9 cellular contexts compared by ENCODE assay signal in genomic region chr3:33063651-33064051, GRCh38. TPM values are rescaled to one million over a fixed set of nuclear protein-coding genes. Genes with fewer than 3 reads are reported as not detected.
DNase-seq lines count a peak whose midpoint lies in the region; ATAC-seq, FAIRE-seq and TF ChIP-seq lines count a peak whose summit lies in the region.
"Had no signal": no experiment of that assay in that cellular context is flagged by ENCODE, and none has a peak within 500 bp of the region (broad histone marks: within the 10 kb centered on the region; RNA-seq: fewer than 3 reads in every experiment).

No MANE protein-coding gene starts in this region.

- no peak for FAIRE-seq in astrocyte (lab: Jason Lieb, UNC)
- no peak for FAIRE-seq in pancreas (lab: Jason Lieb, UNC)
- FAIRE-seq: islet of Langerhans had no signal

- H3K4me1 ChIP-seq in astrocyte (ENCODE audit: insufficient read depth, low read length) (peaks cover 4% of the 10 kb centered on the region), trophoblast cell (ENCODE audit: control insufficient read depth in 1 of 2, insufficient read depth in 2 of 2, low read length in 2 of 2) (peaks cover 2 to 3% of the 10 kb centered on the region in 2 experiments), pancreas (no peaks in the 10 kb centered on the region)

- no peak overlapping the region for H4K8ac ChIP-seq in trophoblast cell (ENCODE audit: low read depth, low read length)

- H3K79me1 ChIP-seq in trophoblast cell (ENCODE audit: low read length) = no peaks in the 10 kb centered on the region

- H3K14ac ChIP-seq in trophoblast cell (ENCODE audit: low read length) = no peak overlapping the region

- no peak overlapping the region for H3K4ac ChIP-seq in trophoblast cell (ENCODE audit: low read depth, low read length)

- ATAC-seq in GM21381 (IDR thresholded peaks at IDR 0.05; ENCODE audit: unreplicated experiment) (peak; percentile 57), T-helper 17 cell (peak; percentile 48), pancreas (no peak), GM19467 (IDR thresholded peaks at IDR 0.05; ENCODE audit: unreplicated experiment) (no peak)

- H2BK5ac ChIP-seq in trophoblast cell (ENCODE audit: low read depth, low read length, poor library complexity) = no peak overlapping the region

- H4K91ac ChIP-seq in trophoblast cell (ENCODE audit: low read depth, low read length) = no peak overlapping the region

- H3K27me3 Mint-ChIP-seq in T-helper 17 cell (no peaks in the 10 kb centered on the region), astrocyte (ENCODE audit: low read depth, unreplicated experiment) (no peaks in the 10 kb centered on the region)

- H3K9me3 ChIP-seq in T-helper 17 cell (ENCODE audit: control insufficient read depth, low read length, poor library complexity, severe bottlenecking) = no peaks in the 10 kb centered on the region
- no peaks in the 10 kb centered on the region for H3K9me3 ChIP-seq in astrocyte (ENCODE audit: insufficient read depth, low read depth, low read length)
- no peaks in the 10 kb centered on the region for H3K9me3 ChIP-seq in trophoblast cell (ENCODE audit: insufficient read depth, low read depth, low read length)
- no peaks in the 10 kb centered on the region for H3K9me3 ChIP-seq in pancreas

- H2AK5ac ChIP-seq in trophoblast cell (ENCODE audit: low read length) = no peak overlapping the region

- H3K27ac ChIP-seq in astrocyte (ENCODE audit: low read depth, low read length) (no peak overlapping the region), trophoblast cell (ENCODE audit: low read depth, low read length) (no peak overlapping the region), pancreas (no peak overlapping the region)

- H3K4me1 Mint-ChIP-seq in T-helper 17 cell (peaks cover 61% of the 10 kb centered on the region), astrocyte (ENCODE audit: low read depth, unreplicated experiment) (peaks cover 17% of the 10 kb centered on the region)

- no peak overlapping the region for H2BK120ac ChIP-seq in trophoblast cell (ENCODE audit: insufficient read depth, low read length, poor library complexity)

- H3K23ac ChIP-seq in trophoblast cell (ENCODE audit: low read length) = no peak overlapping the region

- H3K27me3 ChIP-seq in astrocyte (ENCODE audit: insufficient read depth, low read length) (no peaks in the 10 kb centered on the region), trophoblast cell (ENCODE audit: insufficient read depth, low read length) (no peaks in the 10 kb centered on the region), pancreas (no peaks in the 10 kb centered on the region)

- H3K4me3 ChIP-seq in astrocyte (ENCODE audit: insufficient read depth, low read depth, low read length) = no peak overlapping the region
- no peak overlapping the region for H3K4me3 ChIP-seq in trophoblast cell (ENCODE audit: low read depth, low read length)
- no peak overlapping the region for H3K4me3 ChIP-seq in pancreas

- no peaks in the 10 kb centered on the region for H3K79me2 ChIP-seq in astrocyte (ENCODE audit: insufficient read depth, low read length)
- no peaks in the 10 kb centered on the region for H3K79me2 ChIP-seq in trophoblast cell (ENCODE audit: control insufficient read depth, insufficient read depth, low read length, poor library complexity)

- H3K4me3 Mint-ChIP-seq in T-helper 17 cell = peak overlapping the region; percentile 80
- H3K4me3 Mint-ChIP-seq in astrocyte (ENCODE audit: unreplicated experiment) = no peak overlapping the region

- H2BK12ac ChIP-seq in trophoblast cell (ENCODE audit: low read length) = no peak overlapping the region

- peaks cover 6% of the 10 kb centered on the region for H3K36me3 ChIP-seq in astrocyte (ENCODE audit: insufficient read depth, low read length)
- peaks cover 5 to 7% of the 10 kb centered on the region in 2 experiments for H3K36me3 ChIP-seq in trophoblast cell (ENCODE audit: control insufficient read depth in 1 of 2, insufficient read depth in 2 of 2, low read length in 2 of 2)
- H3K36me3 ChIP-seq in pancreas = peaks cover 0 to 5% (median 0%) of the 10 kb centered on the region in 3 donors

- H2AFZ ChIP-seq in astrocyte (ENCODE audit: low read depth, low read length) = no peak overlapping the region
- no peak overlapping the region for H2AFZ ChIP-seq in trophoblast cell (ENCODE audit: insufficient read depth, low read length, poor library complexity)

- H3K36me3 Mint-ChIP-seq in T-helper 17 cell (ENCODE audit: low read depth) (peaks cover under 1% of the 10 kb centered on the region), astrocyte (ENCODE audit: low read depth, unreplicated experiment) (peaks cover 13% of the 10 kb centered on the region)

- H3K27ac Mint-ChIP-seq in T-helper 17 cell (peak overlapping the region; percentile 100), astrocyte (ENCODE audit: unreplicated experiment) (no peak overlapping the region)

- peak in 1 of 3 donors; percentile 57 for DNase-seq in T-helper 17 cell
- DNase-seq in astrocyte (ENCODE audit: low read depth) = peak; percentile 22
- peak; percentile 51 to 56 for DNase-seq in stimulated activated CD8-positive, alpha-beta memory T cell treated with anti-CD3 and anti-CD28 coated beads, Interleukin-15, amount 100 ng/mL, for 48 hours (ENCODE audit: low read depth in 2 of 2)
- no peak for DNase-seq in trophoblast cell
- DNase-seq in pancreas = no peak
- DNase-seq in DMS53 (lab: John Stamatoyannopoulos, UW) = no peak

- intact Hi-C loops in pancreas (cut with DNase I) = no loop called here

- TF ChIP-seq CTCF in astrocyte (IDR thresholded peaks at IDR 0.05; ENCODE audit: insufficient read depth, low read depth, low read length) = no peak
- TF ChIP-seq CTCF in pancreas (IDR thresholded peaks at IDR 0.05) = no peak

- H3K9ac ChIP-seq in astrocyte (ENCODE audit: low read length) (no peak overlapping the region), trophoblast cell (ENCODE audit: low read length) (no peak overlapping the region)

- H4K20me1 ChIP-seq in astrocyte (ENCODE audit: insufficient read depth, low read length) = no peaks in the 10 kb centered on the region

- no peak overlapping the region for H4K12ac ChIP-seq in trophoblast cell (ENCODE audit: low read depth, low read length)

- H3K18ac ChIP-seq in trophoblast cell (ENCODE audit: low read length) = no peak overlapping the region

- H3K9me3 Mint-ChIP-seq in astrocyte (ENCODE audit: unreplicated experiment) = no peaks in the 10 kb centered on the region

- no peak overlapping the region for H3K4me2 ChIP-seq in astrocyte (ENCODE audit: low read length)
- H3K4me2 ChIP-seq in trophoblast cell (ENCODE audit: low read length) = no peak overlapping the region

- WGBS in trophoblast cell (ENCODE audit: extremely low coverage, insufficient coverage, insufficient read length) = no CpG with 5 or more reads among the region's 4 CpGs
- WGBS in pancreas, 2 donors = 74 to 75% methylated on average over 4 of the region's 4 CpGs

RNA-seq across cellular contexts. Expression of gene GLB1, which starts 33.3 kb away (rescaled TPM):
- total RNA-seq in T-helper 17 cell (10 to 100 TPM; 29.8 to 37.3 TPM), astrocyte (128 and 148 TPM in 2 replicates), pancreas (10 to 100 TPM; 18.0 to 47.0 (median 27.7) TPM)
- polyA plus RNA-seq in trophoblast cell (2013) = 78.4 and 80.5 TPM in 2 replicates
- 10 to 100 TPM in 1 of 2 donors, 1 to 10 TPM in 1; 5.5 to 21.2 TPM for polyA plus RNA-seq in pancreas

RNA-seq across cellular contexts. Expression of gene TMPPE, which starts 33.3 kb away (rescaled TPM):
- 10 to 100 TPM; 13.6 to 15.0 TPM for total RNA-seq in T-helper 17 cell
- 15.1 TPM in 2 replicates for total RNA-seq in astrocyte
- 2.4 and 2.6 TPM in 2 replicates for polyA plus RNA-seq in trophoblast cell (2013)
- total RNA-seq in pancreas = 1 to 10 TPM; 2.8 to 6.7 (median 3.8) TPM
- polyA plus RNA-seq in pancreas = under 1 TPM; 0.26 to 0.76 TPM

RNA-seq across cellular contexts. Expression of gene CRTAP, which starts 50.2 kb away (rescaled TPM):
- 10 to 100 TPM; 57.3 to 62.8 TPM for total RNA-seq in T-helper 17 cell
- 144 and 145 TPM in 2 replicates for total RNA-seq in astrocyte
- polyA plus RNA-seq in trophoblast cell (2013) = 135 and 143 TPM in 2 replicates
- total RNA-seq in pancreas = 10 to 100 TPM; 18.2 to 71.0 (median 33.5) TPM
- 10 to 100 TPM; 17.6 to 22.3 TPM for polyA plus RNA-seq in pancreas

Comparison
In these comparisons a context has a peak if more than half of its experiments do, and no peak if none do; other contexts are left out.
1. ATAC-seq: peak in GM21381 (single experiment) and T-helper 17 cell (single experiment); none in pancreas (0 of 4) and GM19467 (single experiment).
2. DNase-seq: peak in astrocyte (single experiment) and stimulated activated CD8-positive, alpha-beta memory T cell treated with anti-CD3 and anti-CD28 coated beads, Interleukin-15, amount 100 ng/mL, for 48 hours (2 of 2); none in trophoblast cell (0 of 2), pancreas (0 of 6) and DMS53 (single experiment).